Comparison of ENCODE assay signal across 15 cellular contexts in the genomic region with DNA sequence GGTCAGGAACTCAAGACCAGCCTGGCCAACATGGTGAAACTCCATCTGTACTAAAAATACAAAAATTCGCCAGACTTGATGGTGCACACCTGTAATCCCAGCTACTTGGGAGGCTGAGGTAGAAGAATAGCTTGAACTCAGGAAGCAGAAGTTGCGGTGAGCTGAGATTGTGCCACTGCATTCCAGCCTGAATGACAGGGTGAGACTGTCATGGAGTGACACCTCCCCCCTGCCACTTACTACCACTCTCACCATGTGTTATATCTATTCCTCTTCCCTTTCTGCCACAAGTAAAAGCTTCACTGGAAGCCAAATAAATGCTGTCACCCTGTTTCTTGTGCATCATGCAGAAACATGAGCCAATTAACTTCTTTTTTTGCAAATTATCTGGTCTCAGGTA. TPM values are rescaled to one million over a fixed set of nuclear protein-coding genes. Genes with fewer than 3 reads are reported as not detected.
"Had no signal": no experiment of that assay in that cellular context is flagged by ENCODE, and none has a peak within 500 bp of the region (broad histone marks: within the 10 kb centered on the region; RNA-seq: fewer than 3 reads in every experiment).

No MANE protein-coding gene starts in this region.

- H3K4me3 Mint-ChIP-seq: activated CD8-positive, alpha-beta T cell treated with anti-CD3 and anti-CD28 coated beads for 36 hours; central memory CD8-positive, alpha-beta T cell; nephron; type B pancreatic cell had no signal

- H3K36me3 ChIP-seq: gastroesophageal sphincter, left lung had no signal

- H3K27ac ChIP-seq: epithelial cell of prostate, gastroesophageal sphincter had no signal

- DNase-seq: activated CD4-positive, alpha-beta T cell treated with anti-CD3 and anti-CD28 coated beads for 4 hours; activated CD8-positive, alpha-beta T cell treated with anti-CD3 and anti-CD28 coated beads for 36 hours; activated naive CD4-positive, alpha-beta T cell treated with Interleukin-2 at 50 U/mL for 16 hours; cortex of kidney; effector memory CD4-positive, alpha-beta T cell; left lung; mesenchymal stem cell; stimulated activated CD4-positive, alpha-beta T cell treated with anti-CD3 and anti-CD28 coated beads, Interleukin-2, amount 100 ng/mL, for 48 hours; stimulated activated naive CD4-positive, alpha-beta T cell treated with Interleukin-2 at 50 U/mL for 16 hours had no signal

- H3K9me3 ChIP-seq: left lung had no signal

- H3K4me1 ChIP-seq: gastroesophageal sphincter had no signal

- H3K27me3 Mint-ChIP-seq: type B pancreatic cell had no signal

- H3K9me3 Mint-ChIP-seq: activated CD8-positive, alpha-beta T cell treated with anti-CD3 and anti-CD28 coated beads for 36 hours; central memory CD8-positive, alpha-beta T cell had no signal

- H3K36me3 Mint-ChIP-seq: type B pancreatic cell had no signal

- H3K4me1 Mint-ChIP-seq: nephron had no signal

- H3K4me3 ChIP-seq: gastroesophageal sphincter, left lung had no signal

- H3K27ac Mint-ChIP-seq: activated CD8-positive, alpha-beta T cell treated with anti-CD3 and anti-CD28 coated beads for 36 hours; nephron; type B pancreatic cell had no signal

RNA-seq across cellular contexts. Expression of gene CEACAM4, which starts 10.6 kb away (rescaled TPM):
- total RNA-seq: activated CD8-positive, alpha-beta T cell treated with anti-CD3 and anti-CD28 coated beads for 36 hours; osteocyte had no signal

RNA-seq across cellular contexts. Expression of gene CEACAM7, which starts 50.6 kb away (rescaled TPM):
- total RNA-seq: activated CD8-positive, alpha-beta T cell treated with anti-CD3 and anti-CD28 coated beads for 36 hours; osteocyte had no signal
